18 cellular contexts compared by ENCODE assay signal in the genomic region with DNA sequence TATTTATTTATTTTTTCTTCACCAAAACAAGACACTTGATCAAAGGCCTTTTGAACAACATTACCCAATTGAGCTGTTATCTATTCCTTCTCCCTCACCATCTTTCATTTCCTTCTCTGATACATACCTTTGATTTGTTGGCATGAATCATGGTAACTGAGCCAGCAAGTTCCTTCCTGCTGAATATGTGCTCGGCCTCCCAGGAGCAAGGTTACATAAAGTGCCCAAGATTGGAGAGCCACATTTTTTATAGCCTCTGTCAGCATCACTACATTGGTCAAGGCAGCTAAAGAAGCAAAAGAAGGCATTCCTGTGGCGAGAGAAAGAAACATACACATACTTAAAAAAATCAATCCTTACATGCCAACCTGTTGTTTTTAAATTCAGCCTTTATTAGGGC.
A peak's percentile ranks its signal among the peaks of the same experiment; 100 is the strongest.
DNase-seq lines count a peak whose midpoint lies in the region; ATAC-seq and TF ChIP-seq lines count a peak whose summit lies in the region.
"Had no signal": no experiment of that assay in that cellular context is flagged by ENCODE, and none has a peak within 500 bp of the region (broad histone marks: within the 10 kb centered on the region; RNA-seq: fewer than 3 reads in every experiment).

No MANE protein-coding gene starts in this region.

- no peaks in the 10 kb centered on the region for H3K4me1 ChIP-seq in heart left ventricle
- H3K4me1 ChIP-seq in right cardiac atrium (ENCODE audit: control insufficient read depth, insufficient read depth, low read length), result no peaks in the 10 kb centered on the region
- H3K4me1 ChIP-seq: adrenal gland, Peyer's patch had no signal

- H3K27me3 ChIP-seq in heart left ventricle (no peaks in the 10 kb centered on the region), right cardiac atrium (ENCODE audit: control insufficient read depth, insufficient read depth) (no peaks in the 10 kb centered on the region)
- H3K27me3 ChIP-seq: adrenal gland, neutrophil, Peyer's patch had no signal

- H3K4me3 ChIP-seq in retinal pigment epithelial cell (ENCODE audit: low read length), result no peak overlapping the region
- H3K4me3 ChIP-seq in heart left ventricle, result no peak overlapping the region
- H3K4me3 ChIP-seq in right cardiac atrium (ENCODE audit: low read length), result no peak overlapping the region
- H3K4me3 ChIP-seq: adrenal gland, Peyer's patch had no signal

- DNase-seq in H4 (ENCODE audit: low spot score) (peak; percentile 81), SW 1271 (lab: John Stamatoyannopoulos, UW) (peak; percentile 68 to 93), fibroblast of gingiva (ENCODE audit: low read depth) (peak; percentile 58), retinal pigment epithelial cell (ENCODE audit: low read depth) (peak; percentile 66), T-helper 2 cell (no peak), heart left ventricle (no peak), NCI-H345 treated with DMSO at 0.1 percent for 48 hours (lab: John Stamatoyannopoulos, UW; ENCODE audit: unreplicated experiment) (no peak), right cardiac atrium (no peak)
- DNase-seq: activated CD4-positive, alpha-beta T cell treated with anti-CD3 and anti-CD28 coated beads for 48 hours; activated T-cell treated with anti-CD3 and anti-CD28 coated beads, Interleukin-2, amount 50 U/mL, for 4 hours; adrenal gland; DMS79 treated with DMSO at 0.1 percent for 48 hours; Karpas-422; midbrain; NCI-H524 treated with DMSO at 0.1 percent for 48 hours; Peyer's patch had no signal

- WGBS in heart left ventricle, 4 donors, result 69 to 75% (median 74%) methylated on average over 2 of the region's 2 CpGs
- WGBS in right cardiac atrium, result 77% methylated on average over 2 of the region's 2 CpGs

- no peak for TF ChIP-seq POLR2A in heart left ventricle (IDR thresholded peaks at IDR 0.05)

- intact Hi-C loops in heart left ventricle (cut with DNase I) (no loop called here), right cardiac atrium (cut with DNase I) (no loop called here)

- H3K9me3 ChIP-seq in heart left ventricle (no peaks in the 10 kb centered on the region), right cardiac atrium (ENCODE audit: control insufficient read depth, low read length) (no peaks in the 10 kb centered on the region)
- H3K9me3 ChIP-seq: adrenal gland, neutrophil, Peyer's patch had no signal

- ATAC-seq in heart left ventricle, result no peak
- no peak for ATAC-seq in right cardiac atrium
- ATAC-seq: activated T-cell treated with anti-CD3 and anti-CD28 coated beads, Interleukin-2, amount 50 U/mL, for 4 hours; HCT116 had no signal

- no peaks in the 10 kb centered on the region for H3K36me3 ChIP-seq in heart left ventricle
- H3K36me3 ChIP-seq: adrenal gland, neutrophil, Peyer's patch had no signal

- H3K27ac ChIP-seq in heart left ventricle (no peak overlapping the region), right cardiac atrium (ENCODE audit: low read length) (no peak overlapping the region)
- H3K27ac ChIP-seq: adrenal gland, neutrophil, Peyer's patch had no signal

- TF ChIP-seq CTCF in retinal pigment epithelial cell (conservative IDR thresholded peaks at IDR 0.05; ENCODE audit: low read depth, low read length) (no peak), heart left ventricle (IDR thresholded peaks at IDR 0.05) (no peak)

Comparison
In these comparisons a context has a peak if more than half of its experiments do, and no peak if none do; other contexts are left out.
1. DNase-seq: peak in H4 (single experiment), SW 1271 (2 of 2), fibroblast of gingiva (single experiment) and retinal pigment epithelial cell (single experiment); none in T-helper 2 cell (0 of 5), heart left ventricle (0 of 5), NCI-H345 treated with DMSO at 0.1 percent for 48 hours (single experiment) and right cardiac atrium (0 of 3).